ENCODE assay signal across 1 cellular context in genomic region chr12:57235012-57235727, GRCh38.
TF ChIP-seq lines count a peak whose summit lies in the region.

No MANE protein-coding gene starts in this region.

TF ChIP-seq in H1, 55 proteins besides CTCF, POLR2A, EP300 and RAD21:
- TF ChIP-seq SP1 (IDR thresholded peaks at IDR 0.05; ENCODE audit: low read depth, low read length) (no peak), POLR2AphosphoS5 (IDR thresholded peaks at IDR 0.05; ENCODE audit: low read depth, low read length) (no peak; the same call in 1 of the 2 replicates), ZNF274 (IDR thresholded peaks at IDR 0.05; ENCODE audit: borderline replicate concordance, extremely low read depth, low read length) (no peak), TBP (IDR thresholded peaks at IDR 0.05; ENCODE audit: low read depth, low read length) (no peak; the same call in 1 of the 2 replicates), USF2 (IDR thresholded peaks at IDR 0.05; ENCODE audit: low read length) (0 out of 2 replicates have a peak, but pooled peaks have one; percentile 19), HDAC6 (IDR thresholded peaks at IDR 0.05; ENCODE audit: low read depth, low read length) (no peak), PHF8 (conservative IDR thresholded peaks at IDR 0.05; ENCODE audit: low read depth, low read length) (no peak), MAX (IDR thresholded peaks at IDR 0.05) (peak; percentile 48; the same call in 1 of the 2 replicates), TEAD4 (IDR thresholded peaks at IDR 0.05; ENCODE audit: low read depth, low read length) (no peak), BRCA1 (IDR thresholded peaks at IDR 0.05; ENCODE audit: low read depth, low read length) (no peak), EZH2 (IDR thresholded peaks at IDR 0.05; ENCODE audit: low read depth, low read length, severe bottlenecking) (no peak), FOSL1 (IDR thresholded peaks at IDR 0.05; ENCODE audit: insufficient read depth, low read depth, low read length) (no peak), KDM1A (IDR thresholded peaks at IDR 0.05; ENCODE audit: borderline replicate concordance, low read length) (no peak), MAFK (IDR thresholded peaks at IDR 0.05; ENCODE audit: low read depth, low read length) (no peak)
